In genomic region chr16:67731071-67731810, GRCh38 we compare ENCODE assay signal across 19 cellular contexts. TPM values are rescaled to one million over a fixed set of nuclear protein-coding genes. Genes with fewer than 3 reads are reported as not detected.
DNase-seq lines count a peak whose midpoint lies in the region; ATAC-seq and TF ChIP-seq lines count a peak whose summit lies in the region.
"Had no signal": no experiment of that assay in that cellular context is flagged by ENCODE, and none has a peak within 500 bp of the region (broad histone marks: within the 10 kb centered on the region; RNA-seq: fewer than 3 reads in every experiment).

No MANE protein-coding gene starts in this region.

- 87% methylated on average over 8 of the region's 11 CpGs; no CpG with 5 or more reads in 1 of the 2 experiments for WGBS in IMR-90 (ENCODE audit: extremely low coverage in 2 of 2, insufficient read length in 1 of 2), 2 experiments

- TF ChIP-seq POLR2A in IMR-90 (IDR thresholded peaks at IDR 0.05; ENCODE audit: low read depth, low read length), result no peak

- DNase-seq in activated naive CD4-positive, alpha-beta T cell treated with anti-CD3 and anti-CD28 coated beads, Interleukin-2, amount 10 ng/mL, durations not matched to agents 7 days and 5 days, result no peak
- no peak for DNase-seq in activated naive CD4-positive, alpha-beta T cell treated with anti-CD3 and anti-CD28 coated beads, Interleukin-2, amount 50 U/mL, for 16 hours
- DNase-seq in IMR-90, result no peak
- peak; percentile 97 for DNase-seq in cerebellar cortex (ENCODE audit: low spot score)
- peak; percentile 58 for DNase-seq in posterior vena cava (ENCODE audit: low spot score)
- no peak for DNase-seq in amygdala (lab: John Stamatoyannopoulos, UW)
- no peak for DNase-seq in T-cell
- DNase-seq: BE2C; DMS53; GF-D8; Kasumi-1; NCI-H1417; NCI-H1694 treated with DMSO at 0.1 percent for 48 hours; NCI-H748 treated with DMSO at 0.1 percent for 48 hours; NK-92 treated with Interleukin-12 subunit alpha and Interleukin-12 subunit beta, amount 100 ng/mL, for 24 hours; SJCRH30 had no signal

- H3K27ac Mint-ChIP-seq in activated naive CD4-positive, alpha-beta T cell treated with anti-CD3 and anti-CD28 coated beads, Interleukin-2, amount 10 ng/mL, durations not matched to agents 7 days and 5 days, result peak overlapping the region; percentile 62
- peak overlapping the region in 1 of 2 donors; percentile 45 for H3K27ac Mint-ChIP-seq in T-cell

- H4K20me1 ChIP-seq in IMR-90 (ENCODE audit: insufficient read depth, low read length), result no peaks in the 10 kb centered on the region

- no peak overlapping the region for H3K4me3 ChIP-seq in IMR-90 (ENCODE audit: insufficient read depth, low read depth, low read length)
- H3K4me3 ChIP-seq: A549, SJCRH30 had no signal

- H3K9ac ChIP-seq in IMR-90 (ENCODE audit: low read depth, low read length), result no peak overlapping the region

- H2BK120ac ChIP-seq in IMR-90 (ENCODE audit: low read depth, low read length), result no peak overlapping the region

- dilution Hi-C loops in IMR-90 (cut with HindIII; ENCODE audit: low sequenced_read_pairs, unreplicated experiment), result no loop called here

- in situ Hi-C loops in IMR-90 (cut with MboI; ENCODE audit: low sequenced_read_pairs), result no loop called here

- H2AFZ ChIP-seq in IMR-90 (replicated peaks; ENCODE audit: low read length, poor library complexity), result no peak overlapping the region

- H3K27me3 ChIP-seq in IMR-90 (ENCODE audit: control insufficient read depth, insufficient read depth, low read length), result no peaks in the 10 kb centered on the region
- H3K27me3 ChIP-seq: BE2C, SJCRH30 had no signal

- H3K4me3 Mint-ChIP-seq in activated naive CD4-positive, alpha-beta T cell treated with anti-CD3 and anti-CD28 coated beads, Interleukin-2, amount 10 ng/mL, durations not matched to agents 7 days and 5 days, result no peak overlapping the region
- H3K4me3 Mint-ChIP-seq in T-cell, result no peak overlapping the region

- no peak overlapping the region for H3K14ac ChIP-seq in IMR-90 (replicated peaks; ENCODE audit: low read depth, low read length)

- no peak for TF ChIP-seq CTCF in IMR-90 (conservative IDR thresholded peaks at IDR 0.05; ENCODE audit: low read depth, low read length)

- peaks cover 50% of the 10 kb centered on the region for H3K36me3 ChIP-seq in IMR-90 (ENCODE audit: control insufficient read depth, insufficient read depth, low read length)
- H3K36me3 ChIP-seq: SJCRH30 had no signal

- no peak for TF ChIP-seq RAD21 in IMR-90 (IDR thresholded peaks at IDR 0.05; ENCODE audit: low read length)

- H3K27me3 Mint-ChIP-seq in activated naive CD4-positive, alpha-beta T cell treated with anti-CD3 and anti-CD28 coated beads, Interleukin-2, amount 10 ng/mL, durations not matched to agents 7 days and 5 days, result no peaks in the 10 kb centered on the region
- H3K27me3 Mint-ChIP-seq in T-cell, result no peaks in the 10 kb centered on the region

- H2BK15ac ChIP-seq in IMR-90 (ENCODE audit: low read depth, low read length), result no peak overlapping the region

- POLR2A ChIA-PET in IMR-90 (lab: Charles Lee; ENCODE audit: unreplicated experiment) (no interaction called here), T-cell (lab: Charles Lee) (no interaction called here)

- peaks cover 0 to 7% of the 10 kb centered on the region in 2 experiments; a peak in 1 of 4 replicates for H3K79me1 ChIP-seq in IMR-90 (ENCODE audit: low read depth in 1 of 2, low read length in 2 of 2)

- no peak overlapping the region for H3K4ac ChIP-seq in IMR-90 (ENCODE audit: low read depth, low read length)

- H3K56ac ChIP-seq in IMR-90 (ENCODE audit: extremely low read depth, insufficient read depth, low read length), result no peak overlapping the region

- H3K36me3 Mint-ChIP-seq in activated naive CD4-positive, alpha-beta T cell treated with anti-CD3 and anti-CD28 coated beads, Interleukin-2, amount 10 ng/mL, durations not matched to agents 7 days and 5 days, result peaks cover 27% of the 10 kb centered on the region
- H3K36me3 Mint-ChIP-seq in T-cell, result peaks cover 35% of the 10 kb centered on the region

- H3K9me3 ChIP-seq in IMR-90 (ENCODE audit: control insufficient read depth, insufficient read depth, low read length), result no peaks in the 10 kb centered on the region
- H3K9me3 ChIP-seq: A549, BE2C, SJCRH30 had no signal

- ATAC-seq in IMR-90 (ENCODE audit: low read depth) (no peak), HG03175 (IDR thresholded peaks at IDR 0.05; ENCODE audit: unreplicated experiment) (no peak), T-cell (replicated peaks in 1 of 4) (no peak)
- ATAC-seq: A549, Panc1 had no signal

- no peak overlapping the region for H2BK20ac ChIP-seq in IMR-90 (ENCODE audit: low read depth, low read length)

- no peaks in the 10 kb centered on the region for H3K9me3 Mint-ChIP-seq in activated naive CD4-positive, alpha-beta T cell treated with anti-CD3 and anti-CD28 coated beads, Interleukin-2, amount 10 ng/mL, durations not matched to agents 7 days and 5 days
- no peaks in the 10 kb centered on the region for H3K9me3 Mint-ChIP-seq in T-cell

- H3K18ac ChIP-seq in IMR-90 (ENCODE audit: low read depth, low read length), result no peak overlapping the region

- H3K4me2 ChIP-seq in IMR-90 (ENCODE audit: low read depth, low read length), result no peak overlapping the region
- H3K4me2 ChIP-seq: A549 had no signal

- intact Hi-C loops in IMR-90 (cut with micrococcal nuclease) (no loop called here), posterior vena cava (cut with DNase I) (no loop called here)

- 0 out of 2 replicates have a peak, but pooled peaks cover 10% of the 10 kb centered on the region for H3K9me1 ChIP-seq in IMR-90 (ENCODE audit: insufficient read depth, low read length)

- no peak overlapping the region for H2AK5ac ChIP-seq in IMR-90 (ENCODE audit: low read depth, low read length)

- no peak overlapping the region for H4K8ac ChIP-seq in IMR-90 (ENCODE audit: low read depth in 2 of 2, low read length in 2 of 2)

- H3K4me1 ChIP-seq in IMR-90 (ENCODE audit: control insufficient read depth, insufficient read depth, low read length), result no peaks in the 10 kb centered on the region
- H3K4me1 ChIP-seq: A549, BE2C, SJCRH30 had no signal

- H3K27ac ChIP-seq in IMR-90 (ENCODE audit: insufficient read depth, low read length), result no peak overlapping the region
- H3K27ac ChIP-seq: A549, SJCRH30 had no signal

- no peak overlapping the region for H3K23ac ChIP-seq in IMR-90 (ENCODE audit: low read depth, low read length)

- peak overlapping the region; percentile 52 for H2AK9ac ChIP-seq in IMR-90 (replicated peaks; ENCODE audit: low read depth, low read length, poor library complexity)

- no peak overlapping the region for H4K91ac ChIP-seq in IMR-90 (ENCODE audit: insufficient read depth, low read depth, low read length)

- BruUV-seq in IMR-90 (replicated peaks; lab: Mats Ljungman, UMichigan), result no TSS peak

- no peak overlapping the region for H2BK5ac ChIP-seq in IMR-90 (ENCODE audit: low read depth, low read length, poor library complexity, severe bottlenecking)

- CTCF ChIA-PET in activated naive CD4-positive, alpha-beta T cell treated with anti-CD3 and anti-CD28 coated beads, Interleukin-2, amount 10 ng/mL, durations not matched to agents 7 days and 5 days (lab: Charles Lee), result no interaction called here
- CTCF ChIA-PET in IMR-90 (lab: Yijun Ruan, JAX), result no interaction called here
- CTCF ChIA-PET in T-cell (lab: Charles Lee), result no interaction called here

- no peaks in the 10 kb centered on the region for H3K4me1 Mint-ChIP-seq in activated naive CD4-positive, alpha-beta T cell treated with anti-CD3 and anti-CD28 coated beads, Interleukin-2, amount 10 ng/mL, durations not matched to agents 7 days and 5 days
- no peaks in the 10 kb centered on the region for H3K4me1 Mint-ChIP-seq in T-cell

- no peak overlapping the region for H4K5ac ChIP-seq in IMR-90 (ENCODE audit: low read depth, low read length)

TF ChIP-seq in IMR-90, 13 proteins besides CTCF, POLR2A, EP300 and RAD21:
- TF ChIP-seq FOS (IDR thresholded peaks at IDR 0.05; ENCODE audit: low read depth, low read length) (no peak), RCOR1 (IDR thresholded peaks at IDR 0.05; ENCODE audit: insufficient replicate concordance, low read length) (no peak), NFE2L2 (IDR thresholded peaks at IDR 0.05; ENCODE audit: low read depth, low read length) (no peak), MAFK (IDR thresholded peaks at IDR 0.05; ENCODE audit: low read depth, low read length) (no peak), MAZ (IDR thresholded peaks at IDR 0.05; ENCODE audit: borderline replicate concordance, low read depth, low read length) (no peak), MXI1 (IDR thresholded peaks at IDR 0.05; ENCODE audit: borderline replicate concordance, low read depth, low read length) (no peak), CEBPB (IDR thresholded peaks at IDR 0.05; ENCODE audit: low read depth, low read length) (no peak), BHLHE40 (IDR thresholded peaks at IDR 0.05; ENCODE audit: low read depth, low read length) (no peak), RFX5 (IDR thresholded peaks at IDR 0.05; ENCODE audit: low read depth, low read length) (no peak), SMC3 (IDR thresholded peaks at IDR 0.05; ENCODE audit: low read depth, low read length) (no peak)
- TF ChIP-seq, protein P1, sequence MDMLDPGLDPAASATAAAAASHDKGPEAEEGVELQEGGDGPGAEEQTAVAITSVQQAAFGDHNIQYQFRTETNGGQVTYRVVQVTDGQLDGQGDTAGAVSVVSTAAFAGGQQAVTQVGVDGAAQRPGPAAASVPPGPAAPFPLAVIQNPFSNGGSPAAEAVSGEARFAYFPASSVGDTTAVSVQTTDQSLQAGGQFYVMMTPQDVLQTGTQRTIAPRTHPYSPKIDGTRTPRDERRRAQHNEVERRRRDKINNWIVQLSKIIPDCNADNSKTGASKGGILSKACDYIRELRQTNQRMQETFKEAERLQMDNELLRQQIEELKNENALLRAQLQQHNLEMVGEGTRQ (IDR thresholded peaks at IDR 0.05; ENCODE audit: low read depth, low read length), result no peak
- TF ChIP-seq, protein P2, sequence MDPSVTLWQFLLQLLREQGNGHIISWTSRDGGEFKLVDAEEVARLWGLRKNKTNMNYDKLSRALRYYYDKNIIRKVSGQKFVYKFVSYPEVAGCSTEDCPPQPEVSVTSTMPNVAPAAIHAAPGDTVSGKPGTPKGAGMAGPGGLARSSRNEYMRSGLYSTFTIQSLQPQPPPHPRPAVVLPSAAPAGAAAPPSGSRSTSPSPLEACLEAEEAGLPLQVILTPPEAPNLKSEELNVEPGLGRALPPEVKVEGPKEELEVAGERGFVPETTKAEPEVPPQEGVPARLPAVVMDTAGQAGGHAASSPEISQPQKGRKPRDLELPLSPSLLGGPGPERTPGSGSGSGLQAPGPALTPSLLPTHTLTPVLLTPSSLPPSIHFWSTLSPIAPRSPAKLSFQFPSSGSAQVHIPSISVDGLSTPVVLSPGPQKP (IDR thresholded peaks at IDR 0.05; ENCODE audit: borderline replicate concordance, low read depth, low read length), result no peak
TF ChIP-seq in IMR-90: peak in this region for 0.

RNA-seq across cellular contexts. Expression of gene GFOD2, which starts 12.1 kb away (rescaled TPM):
- total RNA-seq in IMR-90 (2012; rRNA removed), result 15.8 and 18.1 TPM in 2 replicates
- polyA plus RNA-seq in IMR-90 (2012; rRNA removed), result 12.3 and 13.3 TPM in 2 replicates
- 14.6 and 15.6 TPM in 2 replicates for polyA plus RNA-seq in IMR-90 (2012; cell fraction: cytosol; rRNA removed)
- 15.7 and 18.9 TPM in 2 replicates for polyA plus RNA-seq in IMR-90 (2012; cell fraction: nucleus; rRNA removed; ENCODE audit: low replicate concordance)
- 10 to 100 TPM; 14.2 to 14.5 TPM for total RNA-seq in posterior vena cava
- 10 to 100 TPM in 4 of 5 donors, 1 to 10 TPM in 1; 8.5 to 23.2 (median 16.7) TPM for total RNA-seq in T-cell

Comparison
In these comparisons a context has a peak if more than half of its experiments do, and no peak if none do; other contexts are left out.
1. DNase-seq: peak in cerebellar cortex (single experiment) and posterior vena cava (single experiment); none in activated naive CD4-positive, alpha-beta T cell treated with anti-CD3 and anti-CD28 coated beads, Interleukin-2, amount 10 ng/mL, durations not matched to agents 7 days and 5 days (single experiment), activated naive CD4-positive, alpha-beta T cell treated with anti-CD3 and anti-CD28 coated beads, Interleukin-2, amount 50 U/mL, for 16 hours (single experiment), IMR-90 (single experiment), amygdala (0 of 56) and T-cell (0 of 34).